Comparison of ENCODE assay signal across 1 cellular context in genomic region chr4:55635282-55635681, GRCh38.
TF ChIP-seq lines count a peak whose summit lies in the region.

No MANE protein-coding gene starts in this region.

TF ChIP-seq in HCT116, 20 proteins besides CTCF, POLR2A, EP300 and RAD21 (continued from another document):
- TF ChIP-seq CBX3 (IDR thresholded peaks at IDR 0.05; ENCODE audit: low read depth), result no peak
- no peak for TF ChIP-seq YY1 (IDR thresholded peaks at IDR 0.05; ENCODE audit: extremely low read depth, insufficient replicate concordance, low read depth, low read length)
- no peak for TF ChIP-seq FOSL1 (IDR thresholded peaks at IDR 0.05; ENCODE audit: low read depth)
- TF ChIP-seq CEBPB (IDR thresholded peaks at IDR 0.05; ENCODE audit: low read depth), result no peak
- TF ChIP-seq JUND (IDR thresholded peaks at IDR 0.05), result no peak
- TF ChIP-seq EGR1 (IDR thresholded peaks at IDR 0.05; ENCODE audit: low read depth), result no peak
- no peak for TF ChIP-seq MAX (IDR thresholded peaks at IDR 0.05)
- no peak for TF ChIP-seq ZFX (IDR thresholded peaks at IDR 0.05)
TF ChIP-seq in HCT116: peak in this region for 0.
